1 cellular context compared by ENCODE assay signal in the genomic region with DNA sequence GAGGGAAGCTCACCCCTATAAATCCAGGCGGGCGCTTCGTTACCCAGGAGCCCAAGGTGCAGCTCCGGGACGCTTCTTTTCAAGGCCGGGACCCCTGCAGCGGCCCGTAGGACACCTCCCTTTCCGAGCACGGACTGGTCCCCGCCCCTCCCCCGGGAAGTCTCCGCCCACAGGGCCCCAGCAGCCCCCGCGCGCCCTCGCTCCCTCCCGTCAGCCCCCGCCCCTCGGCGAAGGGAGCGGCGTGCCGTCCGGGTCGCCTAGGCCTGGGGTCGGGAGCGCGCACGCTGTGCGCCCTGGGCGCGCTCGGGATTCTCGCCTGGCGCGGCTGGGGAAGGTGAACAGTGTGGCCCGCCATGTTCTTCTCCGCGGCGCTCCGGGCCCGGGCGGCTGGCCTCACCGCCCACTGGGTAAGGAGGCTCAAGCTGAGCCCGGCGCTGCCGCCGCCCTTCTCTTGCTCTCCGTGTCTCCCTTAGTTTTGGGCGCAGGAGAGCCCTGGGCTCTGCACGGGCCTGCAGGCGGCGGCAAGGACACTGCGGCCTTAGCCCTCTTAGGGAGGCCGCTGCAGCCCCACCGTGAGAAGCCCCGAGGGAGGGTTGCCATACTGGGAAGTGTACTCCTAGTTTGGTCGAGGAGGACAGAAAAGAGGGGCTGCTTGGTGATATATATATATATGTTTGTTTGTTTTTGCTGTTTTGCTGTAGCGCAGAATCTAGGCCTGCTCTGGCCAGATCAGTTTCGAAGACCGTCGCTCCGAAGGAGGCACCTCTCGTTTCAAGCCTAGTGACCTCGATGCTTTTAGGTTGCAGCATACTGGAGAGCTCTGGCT.
A peak's percentile ranks its signal among the peaks of the same experiment; 100 is the strongest.
TF ChIP-seq lines count a peak whose summit lies in the region.

A gene (plus strand): TSS at position 309 of the 826 bp plus-strand sequence. CDS start 45 bp downstream, at position 354.

TF ChIP-seq in HepG2, 621 proteins besides CTCF, POLR2A, EP300 and RAD21 (continued from another document and continues in another):
- TF ChIP-seq NONO (IDR thresholded peaks at IDR 0.05) = no peak
- TF ChIP-seq NONO (CRISPR knock-in tag; conservative IDR thresholded peaks at IDR 0.05) = peak; percentile 94
- peak; percentile 59; the same call in 1 of the 2 replicates for TF ChIP-seq REPIN1 (CRISPR knock-in tag; IDR thresholded peaks at IDR 0.05; ENCODE audit: borderline replicate concordance, low read depth)
- peak; percentile 80; the same call in 1 of the 2 replicates for TF ChIP-seq ERF (CRISPR knock-in tag; IDR thresholded peaks at IDR 0.05)
- no peak for TF ChIP-seq PAF1 (CRISPR knock-in tag; IDR thresholded peaks at IDR 0.05)
- TF ChIP-seq ZNF121 (CRISPR knock-in tag; IDR thresholded peaks at IDR 0.05) = no peak
- TF ChIP-seq, protein P1, sequence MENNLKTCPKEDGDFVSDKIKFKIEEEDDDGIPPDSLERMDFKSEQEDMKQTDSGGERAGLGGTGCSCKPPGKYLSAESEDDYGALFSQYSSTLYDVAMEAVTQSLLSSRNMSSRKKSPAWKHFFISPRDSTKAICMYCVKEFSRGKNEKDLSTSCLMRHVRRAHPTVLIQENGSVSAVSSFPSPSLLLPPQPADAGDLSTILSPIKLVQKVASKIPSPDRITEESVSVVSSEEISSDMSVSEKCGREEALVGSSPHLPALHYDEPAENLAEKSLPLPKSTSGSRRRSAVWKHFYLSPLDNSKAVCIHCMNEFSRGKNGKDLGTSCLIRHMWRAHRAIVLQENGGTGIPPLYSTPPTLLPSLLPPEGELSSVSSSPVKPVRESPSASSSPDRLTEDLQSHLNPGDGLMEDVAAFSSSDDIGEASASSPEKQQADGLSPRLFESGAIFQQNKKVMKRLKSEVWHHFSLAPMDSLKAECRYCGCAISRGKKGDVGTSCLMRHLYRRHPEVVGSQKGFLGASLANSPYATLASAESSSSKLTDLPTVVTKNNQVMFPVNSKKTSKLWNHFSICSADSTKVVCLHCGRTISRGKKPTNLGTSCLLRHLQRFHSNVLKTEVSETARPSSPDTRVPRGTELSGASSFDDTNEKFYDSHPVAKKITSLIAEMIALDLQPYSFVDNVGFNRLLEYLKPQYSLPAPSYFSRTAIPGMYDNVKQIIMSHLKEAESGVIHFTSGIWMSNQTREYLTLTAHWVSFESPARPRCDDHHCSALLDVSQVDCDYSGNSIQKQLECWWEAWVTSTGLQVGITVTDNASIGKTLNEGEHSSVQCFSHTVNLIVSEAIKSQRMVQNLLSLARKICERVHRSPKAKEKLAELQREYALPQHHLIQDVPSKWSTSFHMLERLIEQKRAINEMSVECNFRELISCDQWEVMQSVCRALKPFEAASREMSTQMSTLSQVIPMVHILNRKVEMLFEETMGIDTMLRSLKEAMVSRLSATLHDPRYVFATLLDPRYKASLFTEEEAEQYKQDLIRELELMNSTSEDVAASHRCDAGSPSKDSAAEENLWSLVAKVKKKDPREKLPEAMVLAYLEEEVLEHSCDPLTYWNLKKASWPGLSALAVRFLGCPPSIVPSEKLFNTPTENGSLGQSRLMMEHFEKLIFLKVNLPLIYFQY (CRISPR knock-in tag; IDR thresholded peaks at IDR 0.05; ENCODE audit: borderline replicate concordance) = peak; percentile 40
- TF ChIP-seq, protein P2, sequence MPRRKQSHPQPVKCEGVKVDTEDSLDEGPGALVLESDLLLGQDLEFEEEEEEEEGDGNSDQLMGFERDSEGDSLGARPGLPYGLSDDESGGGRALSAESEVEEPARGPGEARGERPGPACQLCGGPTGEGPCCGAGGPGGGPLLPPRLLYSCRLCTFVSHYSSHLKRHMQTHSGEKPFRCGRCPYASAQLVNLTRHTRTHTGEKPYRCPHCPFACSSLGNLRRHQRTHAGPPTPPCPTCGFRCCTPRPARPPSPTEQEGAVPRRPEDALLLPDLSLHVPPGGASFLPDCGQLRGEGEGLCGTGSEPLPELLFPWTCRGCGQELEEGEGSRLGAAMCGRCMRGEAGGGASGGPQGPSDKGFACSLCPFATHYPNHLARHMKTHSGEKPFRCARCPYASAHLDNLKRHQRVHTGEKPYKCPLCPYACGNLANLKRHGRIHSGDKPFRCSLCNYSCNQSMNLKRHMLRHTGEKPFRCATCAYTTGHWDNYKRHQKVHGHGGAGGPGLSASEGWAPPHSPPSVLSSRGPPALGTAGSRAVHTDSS (CRISPR knock-in tag; conservative IDR thresholded peaks at IDR 0.05) = no peak
- TF ChIP-seq ZBTB21 (CRISPR knock-in tag; IDR thresholded peaks at IDR 0.05) = no peak
- TF ChIP-seq, protein P3, sequence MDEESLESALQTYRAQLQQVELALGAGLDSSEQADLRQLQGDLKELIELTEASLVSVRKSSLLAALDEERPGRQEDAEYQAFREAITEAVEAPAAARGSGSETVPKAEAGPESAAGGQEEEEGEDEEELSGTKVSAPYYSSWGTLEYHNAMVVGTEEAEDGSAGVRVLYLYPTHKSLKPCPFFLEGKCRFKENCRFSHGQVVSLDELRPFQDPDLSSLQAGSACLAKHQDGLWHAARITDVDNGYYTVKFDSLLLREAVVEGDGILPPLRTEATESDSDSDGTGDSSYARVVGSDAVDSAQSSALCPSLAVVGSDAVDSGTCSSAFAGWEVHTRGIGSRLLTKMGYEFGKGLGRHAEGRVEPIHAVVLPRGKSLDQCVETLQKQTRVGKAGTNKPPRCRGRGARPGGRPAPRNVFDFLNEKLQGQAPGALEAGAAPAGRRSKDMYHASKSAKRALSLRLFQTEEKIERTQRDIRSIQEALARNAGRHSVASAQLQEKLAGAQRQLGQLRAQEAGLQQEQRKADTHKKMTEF (CRISPR knock-in tag; IDR thresholded peaks at IDR 0.05) = peak; percentile 87
- 0 out of 2 replicates have a peak, but pooled peaks have one; percentile 39 for TF ChIP-seq ETV6 (CRISPR knock-in tag; conservative IDR thresholded peaks at IDR 0.05)
- no peak for TF ChIP-seq EZH2 (conservative IDR thresholded peaks at IDR 0.05; ENCODE audit: low read depth, low read length)
- TF ChIP-seq, protein P4, sequence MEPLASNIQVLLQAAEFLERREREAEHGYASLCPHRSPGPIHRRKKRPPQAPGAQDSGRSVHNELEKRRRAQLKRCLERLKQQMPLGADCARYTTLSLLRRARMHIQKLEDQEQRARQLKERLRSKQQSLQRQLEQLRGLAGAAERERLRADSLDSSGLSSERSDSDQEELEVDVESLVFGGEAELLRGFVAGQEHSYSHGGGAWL (CRISPR knock-in tag; IDR thresholded peaks at IDR 0.05) = peak; percentile 65
- TF ChIP-seq XBP1 (CRISPR knock-in tag; IDR thresholded peaks at IDR 0.05) = no peak
- no peak for TF ChIP-seq ZFP62 (CRISPR knock-in tag; IDR thresholded peaks at IDR 0.05)
- no peak for TF ChIP-seq ZNF468 (CRISPR knock-in tag; IDR thresholded peaks at IDR 0.05)
- no peak for TF ChIP-seq ZNF720 (CRISPR knock-in tag; IDR thresholded peaks at IDR 0.05)
- TF ChIP-seq ZSCAN21 (CRISPR knock-in tag; IDR thresholded peaks at IDR 0.05; ENCODE audit: borderline replicate concordance) = peak; percentile 38; the same call in 1 of the 2 replicates
- TF ChIP-seq, protein P5, sequence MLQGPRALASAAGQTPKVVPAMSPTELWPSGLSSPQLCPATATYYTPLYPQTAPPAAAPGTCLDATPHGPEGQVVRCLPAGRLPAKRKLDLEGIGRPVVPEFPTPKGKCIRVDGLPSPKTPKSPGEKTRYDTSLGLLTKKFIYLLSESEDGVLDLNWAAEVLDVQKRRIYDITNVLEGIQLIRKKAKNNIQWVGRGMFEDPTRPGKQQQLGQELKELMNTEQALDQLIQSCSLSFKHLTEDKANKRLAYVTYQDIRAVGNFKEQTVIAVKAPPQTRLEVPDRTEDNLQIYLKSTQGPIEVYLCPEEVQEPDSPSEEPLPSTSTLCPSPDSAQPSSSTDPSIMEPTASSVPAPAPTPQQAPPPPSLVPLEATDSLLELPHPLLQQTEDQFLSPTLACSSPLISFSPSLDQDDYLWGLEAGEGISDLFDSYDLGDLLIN (CRISPR knock-in tag; IDR thresholded peaks at IDR 0.05; ENCODE audit: borderline replicate concordance) = no peak
- TF ChIP-seq FOXC1 (CRISPR knock-in tag; IDR thresholded peaks at IDR 0.05; ENCODE audit: borderline replicate concordance) = peak; percentile 74; the same call in 1 of the 2 replicates
- peak; percentile 40; the same call in 1 of the 2 replicates for TF ChIP-seq SIN3A (IDR thresholded peaks at IDR 0.05; ENCODE audit: borderline replicate concordance, low read depth, low read length)
- TF ChIP-seq HOXA7 (CRISPR knock-in tag; IDR thresholded peaks at IDR 0.05) = no peak
- TF ChIP-seq ZNF792 (CRISPR knock-in tag; IDR thresholded peaks at IDR 0.05) = 0 out of 2 replicates have a peak, but pooled peaks have one; percentile 31
- no peak; the same call in 1 of the 2 replicates for TF ChIP-seq ZBTB20 (CRISPR knock-in tag; IDR thresholded peaks at IDR 0.05; ENCODE audit: borderline replicate concordance, low read depth)
- TF ChIP-seq, protein P6, sequence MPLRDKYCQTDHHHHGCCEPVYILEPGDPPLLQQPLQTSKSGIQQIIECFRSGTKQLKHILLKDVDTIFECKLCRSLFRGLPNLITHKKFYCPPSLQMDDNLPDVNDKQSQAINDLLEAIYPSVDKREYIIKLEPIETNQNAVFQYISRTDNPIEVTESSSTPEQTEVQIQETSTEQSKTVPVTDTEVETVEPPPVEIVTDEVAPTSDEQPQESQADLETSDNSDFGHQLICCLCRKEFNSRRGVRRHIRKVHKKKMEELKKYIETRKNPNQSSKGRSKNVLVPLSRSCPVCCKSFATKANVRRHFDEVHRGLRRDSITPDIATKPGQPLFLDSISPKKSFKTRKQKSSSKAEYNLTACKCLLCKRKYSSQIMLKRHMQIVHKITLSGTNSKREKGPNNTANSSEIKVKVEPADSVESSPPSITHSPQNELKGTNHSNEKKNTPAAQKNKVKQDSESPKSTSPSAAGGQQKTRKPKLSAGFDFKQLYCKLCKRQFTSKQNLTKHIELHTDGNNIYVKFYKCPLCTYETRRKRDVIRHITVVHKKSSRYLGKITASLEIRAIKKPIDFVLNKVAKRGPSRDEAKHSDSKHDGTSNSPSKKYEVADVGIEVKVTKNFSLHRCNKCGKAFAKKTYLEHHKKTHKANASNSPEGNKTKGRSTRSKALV (CRISPR knock-in tag; IDR thresholded peaks at IDR 0.05) = peak; percentile 85
- TF ChIP-seq TBP (CRISPR knock-in tag; IDR thresholded peaks at IDR 0.05) = no peak
- TF ChIP-seq ZNF205 (CRISPR knock-in tag; IDR thresholded peaks at IDR 0.05) = no peak
- TF ChIP-seq, protein P7, sequence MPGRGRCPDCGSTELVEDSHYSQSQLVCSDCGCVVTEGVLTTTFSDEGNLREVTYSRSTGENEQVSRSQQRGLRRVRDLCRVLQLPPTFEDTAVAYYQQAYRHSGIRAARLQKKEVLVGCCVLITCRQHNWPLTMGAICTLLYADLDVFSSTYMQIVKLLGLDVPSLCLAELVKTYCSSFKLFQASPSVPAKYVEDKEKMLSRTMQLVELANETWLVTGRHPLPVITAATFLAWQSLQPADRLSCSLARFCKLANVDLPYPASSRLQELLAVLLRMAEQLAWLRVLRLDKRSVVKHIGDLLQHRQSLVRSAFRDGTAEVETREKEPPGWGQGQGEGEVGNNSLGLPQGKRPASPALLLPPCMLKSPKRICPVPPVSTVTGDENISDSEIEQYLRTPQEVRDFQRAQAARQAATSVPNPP (CRISPR knock-in tag; IDR thresholded peaks at IDR 0.05) = peak; percentile 79; the same call in 1 of the 2 replicates
- TF ChIP-seq SETDB1 (CRISPR knock-in tag; IDR thresholded peaks at IDR 0.05; ENCODE audit: borderline replicate concordance) = no peak
- peak; percentile 97 for TF ChIP-seq ZNF891 (CRISPR knock-in tag; IDR thresholded peaks at IDR 0.05)
- 0 out of 2 replicates have a peak, but pooled peaks have one; percentile 2 for TF ChIP-seq SATB2 (CRISPR knock-in tag; IDR thresholded peaks at IDR 0.05)
- TF ChIP-seq ARID2 (CRISPR knock-in tag; IDR thresholded peaks at IDR 0.05; ENCODE audit: borderline replicate concordance) = peak; percentile 76
- TF ChIP-seq HHEX (CRISPR knock-in tag; IDR thresholded peaks at IDR 0.05) = no peak
- no peak for TF ChIP-seq IKZF1 (IDR thresholded peaks at IDR 0.05)
- TF ChIP-seq GFI1 (CRISPR knock-in tag; IDR thresholded peaks at IDR 0.05; ENCODE audit: borderline replicate concordance) = no peak
- peak; percentile 93; the same call in 1 of the 2 replicates for TF ChIP-seq ZNF775 (CRISPR knock-in tag; IDR thresholded peaks at IDR 0.05; ENCODE audit: borderline replicate concordance)
- TF ChIP-seq NR3C1 (CRISPR knock-in tag; IDR thresholded peaks at IDR 0.05) = no peak
- TF ChIP-seq ZMYM4 (CRISPR knock-in tag; IDR thresholded peaks at IDR 0.05) = peak; percentile 79
- no peak for TF ChIP-seq NCOA1 (CRISPR knock-in tag; IDR thresholded peaks at IDR 0.05)
- TF ChIP-seq ARNT (IDR thresholded peaks at IDR 0.05) = no peak
- TF ChIP-seq MIXL1 (CRISPR knock-in tag; IDR thresholded peaks at IDR 0.05) = no peak
- TF ChIP-seq, protein P8, sequence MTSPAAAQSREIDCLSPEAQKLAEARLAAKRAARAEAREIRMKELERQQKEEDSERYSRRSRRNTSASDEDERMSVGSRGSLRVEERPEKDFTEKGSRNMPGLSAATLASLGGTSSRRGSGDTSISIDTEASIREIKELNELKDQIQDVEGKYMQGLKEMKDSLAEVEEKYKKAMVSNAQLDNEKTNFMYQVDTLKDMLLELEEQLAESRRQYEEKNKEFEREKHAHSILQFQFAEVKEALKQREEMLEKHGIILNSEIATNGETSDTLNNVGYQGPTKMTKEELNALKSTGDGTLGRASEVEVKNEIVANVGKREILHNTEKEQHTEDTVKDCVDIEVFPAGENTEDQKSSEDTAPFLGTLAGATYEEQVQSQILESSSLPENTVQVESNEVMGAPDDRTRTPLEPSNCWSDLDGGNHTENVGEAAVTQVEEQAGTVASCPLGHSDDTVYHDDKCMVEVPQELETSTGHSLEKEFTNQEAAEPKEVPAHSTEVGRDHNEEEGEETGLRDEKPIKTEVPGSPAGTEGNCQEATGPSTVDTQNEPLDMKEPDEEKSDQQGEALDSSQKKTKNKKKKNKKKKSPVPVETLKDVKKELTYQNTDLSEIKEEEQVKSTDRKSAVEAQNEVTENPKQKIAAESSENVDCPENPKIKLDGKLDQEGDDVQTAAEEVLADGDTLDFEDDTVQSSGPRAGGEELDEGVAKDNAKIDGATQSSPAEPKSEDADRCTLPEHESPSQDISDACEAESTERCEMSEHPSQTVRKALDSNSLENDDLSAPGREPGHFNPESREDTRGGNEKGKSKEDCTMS (CRISPR knock-in tag; conservative IDR thresholded peaks at IDR 0.05) = no peak
- TF ChIP-seq ZFX (CRISPR knock-in tag; IDR thresholded peaks at IDR 0.05; ENCODE audit: low read depth) = peak; percentile 98
- TF ChIP-seq, protein P9, sequence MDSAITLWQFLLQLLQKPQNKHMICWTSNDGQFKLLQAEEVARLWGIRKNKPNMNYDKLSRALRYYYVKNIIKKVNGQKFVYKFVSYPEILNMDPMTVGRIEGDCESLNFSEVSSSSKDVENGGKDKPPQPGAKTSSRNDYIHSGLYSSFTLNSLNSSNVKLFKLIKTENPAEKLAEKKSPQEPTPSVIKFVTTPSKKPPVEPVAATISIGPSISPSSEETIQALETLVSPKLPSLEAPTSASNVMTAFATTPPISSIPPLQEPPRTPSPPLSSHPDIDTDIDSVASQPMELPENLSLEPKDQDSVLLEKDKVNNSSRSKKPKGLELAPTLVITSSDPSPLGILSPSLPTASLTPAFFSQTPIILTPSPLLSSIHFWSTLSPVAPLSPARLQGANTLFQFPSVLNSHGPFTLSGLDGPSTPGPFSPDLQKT (CRISPR knock-in tag; IDR thresholded peaks at IDR 0.05; ENCODE audit: borderline replicate concordance) = no peak
- TF ChIP-seq, protein P10, sequence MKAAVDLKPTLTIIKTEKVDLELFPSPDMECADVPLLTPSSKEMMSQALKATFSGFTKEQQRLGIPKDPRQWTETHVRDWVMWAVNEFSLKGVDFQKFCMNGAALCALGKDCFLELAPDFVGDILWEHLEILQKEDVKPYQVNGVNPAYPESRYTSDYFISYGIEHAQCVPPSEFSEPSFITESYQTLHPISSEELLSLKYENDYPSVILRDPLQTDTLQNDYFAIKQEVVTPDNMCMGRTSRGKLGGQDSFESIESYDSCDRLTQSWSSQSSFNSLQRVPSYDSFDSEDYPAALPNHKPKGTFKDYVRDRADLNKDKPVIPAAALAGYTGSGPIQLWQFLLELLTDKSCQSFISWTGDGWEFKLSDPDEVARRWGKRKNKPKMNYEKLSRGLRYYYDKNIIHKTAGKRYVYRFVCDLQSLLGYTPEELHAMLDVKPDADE (CRISPR knock-in tag; IDR thresholded peaks at IDR 0.05) = no peak
- no peak for TF ChIP-seq BCL6 (CRISPR knock-in tag; IDR thresholded peaks at IDR 0.05)
